Comparison of ENCODE assay signal across 15 cellular contexts in the genomic region with DNA sequence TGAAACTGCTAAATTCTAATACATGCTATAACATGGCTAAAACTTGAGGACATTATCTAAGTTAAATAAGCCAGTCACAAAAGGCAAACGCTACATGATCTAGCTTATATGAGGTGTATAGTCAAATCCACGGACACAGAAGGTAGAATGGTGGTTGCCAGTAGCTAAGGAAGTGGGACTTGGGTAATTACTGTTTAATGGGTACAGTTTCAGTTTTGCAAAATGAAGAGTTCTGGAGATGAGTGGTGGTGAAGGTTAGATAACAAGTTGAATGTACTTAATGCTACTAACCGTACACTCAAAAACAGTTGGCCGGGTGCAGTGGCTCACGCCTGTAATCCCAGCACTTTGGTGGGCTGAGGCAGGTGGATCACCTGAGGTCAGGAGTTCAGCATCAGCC.
DNase-seq lines count a peak whose midpoint lies in the region; ATAC-seq and TF ChIP-seq lines count a peak whose summit lies in the region.
"Had no signal": no experiment of that assay in that cellular context is flagged by ENCODE, and none has a peak within 500 bp of the region (broad histone marks: within the 10 kb centered on the region; RNA-seq: fewer than 3 reads in every experiment).

No MANE protein-coding gene starts in this region.

- peak overlapping the region; percentile 54 for H3K27ac Mint-ChIP-seq in activated T-cell treated with anti-CD3 and anti-CD28 coated beads, Interleukin-2, amount 50 U/mL, for 72 hours
- peak overlapping the region; percentile 12 for H3K27ac Mint-ChIP-seq in activated T-helper 2 cell treated with anti-CD3 and anti-CD28 coated beads, Interferon-gamma antibody, Interleukin-2, Interleukin-4, amounts not matched to agents 10 μg/mL and 5 μg/mL and 100 μg/mL, durations not matched to agents 14 hours and 24 hours and 36 hours
- H3K27ac Mint-ChIP-seq in CD8-positive, alpha-beta memory T cell, result peak overlapping the region in 3 of 8 donors; percentile 16 to 67 (median 35)

- ATAC-seq in activated T-cell treated with anti-CD3 and anti-CD28 coated beads, Interleukin-2, amount 50 U/mL, for 72 hours (replicated peaks in 1 of 2), result peak; percentile 63 to 69
- ATAC-seq in GM21717 (IDR thresholded peaks at IDR 0.05; ENCODE audit: unreplicated experiment), result peak; percentile 59

- H3K9me3 ChIP-seq in CD8-positive, alpha-beta memory T cell (ENCODE audit: low read length), result no peaks in the 10 kb centered on the region

- H3K4me3 ChIP-seq in GM12865 (ENCODE audit: low read depth, low read length), result no peak overlapping the region
- no peak overlapping the region for H3K4me3 ChIP-seq in CD8-positive, alpha-beta memory T cell (ENCODE audit: low read length)

- H3K4me3 Mint-ChIP-seq in activated T-cell treated with anti-CD3 and anti-CD28 coated beads, Interleukin-2, amount 50 U/mL, for 72 hours, result peak overlapping the region in 1 of 2 donors; percentile 74
- H3K4me3 Mint-ChIP-seq in activated T-helper 2 cell treated with anti-CD3 and anti-CD28 coated beads, Interferon-gamma antibody, Interleukin-2, Interleukin-4, amounts not matched to agents 10 μg/mL and 5 μg/mL and 100 μg/mL, durations not matched to agents 14 hours and 24 hours and 36 hours (ENCODE audit: low read depth), result no peak overlapping the region
- no peak overlapping the region for H3K4me3 Mint-ChIP-seq in CD8-positive, alpha-beta memory T cell

- H3K27me3 ChIP-seq in CD8-positive, alpha-beta memory T cell (ENCODE audit: insufficient read depth, low read length, poor library complexity, severe bottlenecking), result no peaks in the 10 kb centered on the region

- no peak overlapping the region for H3K27ac ChIP-seq in CD8-positive, alpha-beta memory T cell (ENCODE audit: low read depth, low read length)

- H3K4me1 Mint-ChIP-seq in activated T-cell treated with anti-CD3 and anti-CD28 coated beads, Interleukin-2, amount 50 U/mL, for 72 hours (ENCODE audit: low read depth), result peaks cover 55% of the 10 kb centered on the region
- peaks cover 40% of the 10 kb centered on the region for H3K4me1 Mint-ChIP-seq in activated T-helper 2 cell treated with anti-CD3 and anti-CD28 coated beads, Interferon-gamma antibody, Interleukin-2, Interleukin-4, amounts not matched to agents 10 μg/mL and 5 μg/mL and 100 μg/mL, durations not matched to agents 14 hours and 24 hours and 36 hours (ENCODE audit: low read depth)
- H3K4me1 Mint-ChIP-seq in CD8-positive, alpha-beta memory T cell, result peaks cover 14 to 44% (median 33%) of the 10 kb centered on the region in 3 donors

- no peak for TF ChIP-seq CTCF in GM12865 (IDR thresholded peaks at IDR 0.05; ENCODE audit: insufficient read depth, low read depth, low read length, missing control alignments)

- no peaks in the 10 kb centered on the region for H3K9me3 Mint-ChIP-seq in activated T-cell treated with anti-CD3 and anti-CD28 coated beads, Interleukin-2, amount 50 U/mL, for 72 hours
- H3K9me3 Mint-ChIP-seq in activated T-helper 2 cell treated with anti-CD3 and anti-CD28 coated beads, Interferon-gamma antibody, Interleukin-2, Interleukin-4, amounts not matched to agents 10 μg/mL and 5 μg/mL and 100 μg/mL, durations not matched to agents 14 hours and 24 hours and 36 hours, result no peaks in the 10 kb centered on the region
- H3K9me3 Mint-ChIP-seq in CD8-positive, alpha-beta memory T cell, result peaks cover 0 to 1% (median 0%) of the 10 kb centered on the region in 5 donors

- H3K27me3 Mint-ChIP-seq in activated T-cell treated with anti-CD3 and anti-CD28 coated beads, Interleukin-2, amount 50 U/mL, for 72 hours (ENCODE audit: low read depth), result peaks cover 6% of the 10 kb centered on the region
- no peaks in the 10 kb centered on the region for H3K27me3 Mint-ChIP-seq in activated T-helper 2 cell treated with anti-CD3 and anti-CD28 coated beads, Interferon-gamma antibody, Interleukin-2, Interleukin-4, amounts not matched to agents 10 μg/mL and 5 μg/mL and 100 μg/mL, durations not matched to agents 14 hours and 24 hours and 36 hours (ENCODE audit: low read depth)
- H3K27me3 Mint-ChIP-seq in CD8-positive, alpha-beta memory T cell, result peaks cover 0 to 4% of the 10 kb centered on the region in 2 donors

- H3K36me3 Mint-ChIP-seq in activated T-cell treated with anti-CD3 and anti-CD28 coated beads, Interleukin-2, amount 50 U/mL, for 72 hours (ENCODE audit: insufficient read depth in 2 of 2), result peaks cover 28 to 30% of the 10 kb centered on the region in 2 donors
- peaks cover 77% of the 10 kb centered on the region for H3K36me3 Mint-ChIP-seq in activated T-helper 2 cell treated with anti-CD3 and anti-CD28 coated beads, Interferon-gamma antibody, Interleukin-2, Interleukin-4, amounts not matched to agents 10 μg/mL and 5 μg/mL and 100 μg/mL, durations not matched to agents 14 hours and 24 hours and 36 hours (ENCODE audit: low read depth)
- H3K36me3 Mint-ChIP-seq in CD8-positive, alpha-beta memory T cell, result peaks cover 0 to 10% (median 1%) of the 10 kb centered on the region in 3 donors

- CTCF ChIA-PET in CD8-positive, alpha-beta memory T cell (lab: Charles Lee), result interaction anchor here (0.9 to 1.2 kb wide), 4 partner anchors 9 to 37 kb away, joined by 3 read pairs; no protein-coding TSS in a partner anchor

- no peak for DNase-seq in activated T-cell treated with anti-CD3 and anti-CD28 coated beads, Interleukin-2, amount 50 U/mL, for 72 hours
- DNase-seq in activated T-cell treated with anti-CD3 and anti-CD28 coated beads for 4 hours (no peak), GM12865 (ENCODE audit: low read depth) (peak; percentile 7), anterior cingulate cortex (lab: John Stamatoyannopoulos, UW) (no peak), NCI-H2227 (lab: John Stamatoyannopoulos, UW; ENCODE audit: unreplicated experiment) (no peak)
- DNase-seq in activated T-helper 2 cell treated with anti-CD3 and anti-CD28 coated beads, Interferon-gamma antibody, Interleukin-2, Interleukin-4, amounts not matched to agents 10 μg/mL and 5 μg/mL and 100 μg/mL, durations not matched to agents 14 hours and 24 hours and 36 hours (ENCODE audit: low spot score), result no peak
- no peak for DNase-seq in CD8-positive, alpha-beta memory T cell
- DNase-seq: Calu3, DMS53, GOT3, NCI-H1417, NCI-H1930, NCI-H2171 treated with DMSO at 0.1 percent for 48 hours, NCI-H774 had no signal

- H3K36me3 ChIP-seq in CD8-positive, alpha-beta memory T cell (ENCODE audit: insufficient read depth, low read length), result no peaks in the 10 kb centered on the region

- intact Hi-C loops in activated T-helper 2 cell treated with anti-CD3 and anti-CD28 coated beads, Interferon-gamma antibody, Interleukin-2, Interleukin-4, amounts not matched to agents 10 μg/mL and 5 μg/mL and 100 μg/mL, durations not matched to agents 14 hours and 24 hours and 36 hours (cut with micrococcal nuclease), result loop anchor here (5.0 to 10.0 kb wide), 3 partner anchors 223 to 520 kb away; no protein-coding TSS in a partner anchor

- no peaks in the 10 kb centered on the region for H3K4me1 ChIP-seq in CD8-positive, alpha-beta memory T cell (ENCODE audit: insufficient read depth, low read length)

- POLR2A ChIA-PET in CD8-positive, alpha-beta memory T cell (lab: Charles Lee), result no interaction called here
